Comparison of ENCODE assay signal across 23 cellular contexts in the genomic region with DNA sequence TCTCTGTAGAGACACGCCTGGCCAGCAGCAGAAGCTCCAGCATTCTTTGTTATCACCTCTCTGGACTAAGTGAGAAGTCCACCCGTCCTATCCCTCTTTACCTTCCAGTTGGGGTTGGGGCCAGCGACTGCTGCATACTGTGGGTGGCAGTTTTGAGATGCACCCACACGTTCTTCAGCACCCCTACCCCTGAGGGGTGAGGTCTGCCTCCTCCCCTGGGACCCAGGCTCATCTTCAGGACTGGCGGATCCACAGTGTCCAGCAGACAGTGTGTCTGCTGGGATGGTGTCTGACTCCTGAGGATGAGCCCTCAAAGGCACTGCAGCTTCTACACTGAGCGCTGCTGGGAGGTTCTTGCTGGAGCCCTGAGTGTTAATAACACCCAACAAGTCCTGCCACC.
"Had no signal": no experiment of that assay in that cellular context is flagged by ENCODE, and none has a peak within 500 bp of the region (broad histone marks: within the 10 kb centered on the region; RNA-seq: fewer than 3 reads in every experiment).

No MANE protein-coding gene starts in this region.

- H3K27ac Mint-ChIP-seq: endodermal cell; naive thymus-derived CD4-positive, alpha-beta T cell had no signal

- H3K27ac ChIP-seq: colonic mucosa, foreskin keratinocyte, hepatocyte, ovary, prostate gland, sigmoid colon, skin epidermis, upper lobe of right lung, vagina had no signal

- ATAC-seq: foreskin keratinocyte, left colon had no signal

- H3K36me3 ChIP-seq: colonic mucosa, ovary, prostate gland, sigmoid colon, thyroid gland, upper lobe of right lung, vagina had no signal

- H3K4me1 ChIP-seq: colonic mucosa had no signal

- H3K36me3 Mint-ChIP-seq: naive thymus-derived CD4-positive, alpha-beta T cell had no signal

- H3K9me3 ChIP-seq: colonic mucosa, ovary, prostate gland, sigmoid colon, thyroid gland, upper lobe of right lung, vagina had no signal

- DNase-seq: colonic mucosa; effector CD4-positive, alpha-beta T cell; endodermal cell; erythroblast; foreskin keratinocyte; kidney; left colon; mammary epithelial cell; naive thymus-derived CD4-positive, alpha-beta T cell; nucleus accumbens; ovary; retina; sigmoid colon; stimulated activated CD4-positive, alpha-beta T cell treated with anti-CD3 and anti-CD28 coated beads, Interleukin-2, amount 100 ng/mL, for 24 hours; stimulated activated CD4-positive, alpha-beta T cell treated with anti-CD3 and anti-CD28 coated beads, Interleukin-4, amount 100 ng/mL, for 4 hours; stimulated activated naive CD4-positive, alpha-beta T cell; thyroid gland; upper lobe of right lung had no signal

- H2AFZ ChIP-seq: hepatocyte had no signal

- H3K9me3 Mint-ChIP-seq: naive thymus-derived CD4-positive, alpha-beta T cell; neural crest cell had no signal

- H3K27me3 ChIP-seq: colonic mucosa, foreskin keratinocyte, hepatocyte, ovary, sigmoid colon, thyroid gland, upper lobe of right lung, vagina had no signal

- H3K27me3 Mint-ChIP-seq: naive thymus-derived CD4-positive, alpha-beta T cell had no signal

- H3K4me3 Mint-ChIP-seq: endodermal cell; naive thymus-derived CD4-positive, alpha-beta T cell; neural crest cell had no signal

- H3K4me3 ChIP-seq: colonic mucosa, hepatocyte, ovary, prostate gland, sigmoid colon, skin epidermis, thyroid gland, upper lobe of right lung, vagina had no signal

- H3K4me2 ChIP-seq: hepatocyte had no signal
